In genomic region chr4:188086858-188087257, GRCh38 we compare ENCODE assay signal across 31 cellular contexts. TPM values are rescaled to one million over a fixed set of nuclear protein-coding genes. Genes with fewer than 3 reads are reported as not detected.
"Had no signal": no experiment of that assay in that cellular context is flagged by ENCODE, and none has a peak within 500 bp of the region (broad histone marks: within the 10 kb centered on the region; RNA-seq: fewer than 3 reads in every experiment).

No MANE protein-coding gene starts in this region.

- H3K4me1 Mint-ChIP-seq: stimulated activated effector memory CD8-positive, alpha-beta T cell treated with anti-CD3 and anti-CD28 coated beads, Interleukin-12 subunit alpha, Interleukin-12 subunit beta, amount 100 ng/mL, for 72 hours; stimulated activated memory B cell treated with anti-CD40 and anti-IgM and Interleukin-4, amounts not matched to agents 10 μg/mL and 1 μg/mL and 100 μg/mL, for 72 hours; stimulated activated naive B cell treated with anti-CD40 and anti-IgM and Interleukin-4, amounts not matched to agents 10 μg/mL and 1 μg/mL and 100 μg/mL, for 72 hours; stimulated activated naive CD8-positive, alpha-beta T cell treated with anti-CD3 and anti-CD28 coated beads, Interleukin-15, amount 100 ng/mL, for 72 hours had no signal

- ATAC-seq: stimulated activated effector memory CD8-positive, alpha-beta T cell treated with anti-CD3 and anti-CD28 coated beads, Interleukin-12 subunit alpha, Interleukin-12 subunit beta, amount 100 ng/mL, for 72 hours; stimulated activated memory B cell treated with anti-CD40 and anti-IgM and Interleukin-4, amounts not matched to agents 10 μg/mL and 1 μg/mL and 100 μg/mL, for 72 hours; stimulated activated naive B cell treated with anti-CD40 and anti-IgM and Interleukin-4, amounts not matched to agents 10 μg/mL and 1 μg/mL and 100 μg/mL, for 72 hours; stimulated activated naive CD8-positive, alpha-beta T cell treated with anti-CD3 and anti-CD28 coated beads, Interleukin-15, amount 100 ng/mL, for 72 hours; stimulated activated naive CD8-positive, alpha-beta T cell treated with anti-CD3 and anti-CD28 coated beads, Interleukin-15, Interleukin-2, amounts not matched to agents 100 U/mL and 50 U/mL, for 24 hours; upper lobe of right lung had no signal

- H3K27ac Mint-ChIP-seq: stimulated activated effector memory CD8-positive, alpha-beta T cell treated with anti-CD3 and anti-CD28 coated beads, Interleukin-12 subunit alpha, Interleukin-12 subunit beta, amount 100 ng/mL, for 72 hours; stimulated activated memory B cell treated with anti-CD40 and anti-IgM and Interleukin-4, amounts not matched to agents 10 μg/mL and 1 μg/mL and 100 μg/mL, for 72 hours; stimulated activated naive B cell treated with anti-CD40 and anti-IgM and Interleukin-4, amounts not matched to agents 10 μg/mL and 1 μg/mL and 100 μg/mL, for 72 hours; stimulated activated naive CD8-positive, alpha-beta T cell treated with anti-CD3 and anti-CD28 coated beads, Interleukin-15, amount 100 ng/mL, for 72 hours; stimulated activated naive CD8-positive, alpha-beta T cell treated with anti-CD3 and anti-CD28 coated beads, Interleukin-15, Interleukin-2, amounts not matched to agents 100 ng/mL and 50 ng/mL, for 24 hours; type B pancreatic cell had no signal

- H3K27me3 Mint-ChIP-seq: stimulated activated memory B cell treated with anti-CD40 and anti-IgM and Interleukin-4, amounts not matched to agents 10 μg/mL and 1 μg/mL and 100 μg/mL, for 72 hours; stimulated activated naive B cell treated with anti-CD40 and anti-IgM and Interleukin-4, amounts not matched to agents 10 μg/mL and 1 μg/mL and 100 μg/mL, for 72 hours; stimulated activated naive CD8-positive, alpha-beta T cell treated with anti-CD3 and anti-CD28 coated beads, Interleukin-15, amount 100 ng/mL, for 72 hours; stimulated activated naive CD8-positive, alpha-beta T cell treated with anti-CD3 and anti-CD28 coated beads, Interleukin-15, Interleukin-2, amounts not matched to agents 100 ng/mL and 50 ng/mL, for 24 hours; type B pancreatic cell had no signal

- H3K36me3 Mint-ChIP-seq: stimulated activated memory B cell treated with anti-CD40 and anti-IgM and Interleukin-4, amounts not matched to agents 10 μg/mL and 1 μg/mL and 100 μg/mL, for 72 hours; stimulated activated naive B cell treated with anti-CD40 and anti-IgM and Interleukin-4, amounts not matched to agents 10 μg/mL and 1 μg/mL and 100 μg/mL, for 72 hours; type B pancreatic cell had no signal

- DNase-seq: stimulated activated CD4-positive, alpha-beta T cell treated with anti-CD3 and anti-CD28 coated beads, Interleukin-2, amount 100 ng/mL, for 48 hours; stimulated activated CD4-positive, alpha-beta T cell treated with anti-CD3 and anti-CD28 coated beads, Interleukin-4, amount 100 ng/mL, for 1 hour; stimulated activated CD4-positive, alpha-beta T cell treated with anti-CD3 and anti-CD28 coated beads, Interleukin-4, amount 100 ng/mL, for 24 hours; stimulated activated CD4-positive, alpha-beta T cell treated with anti-CD3 and anti-CD28 coated beads, Interleukin-4, amount 100 ng/mL, for 4 hours; stimulated activated CD8-positive, alpha-beta memory T cell treated with anti-CD3 and anti-CD28 coated beads, Interleukin-4, amount 100 ng/mL, for 48 hours; stimulated activated naive B cell treated with anti-CD40 and anti-IgM and Interleukin-4, amounts not matched to agents 10 μg/mL and 1 μg/mL and 100 μg/mL, for 72 hours; stimulated activated naive CD4-positive, alpha-beta T cell; stimulated activated naive CD8-positive, alpha-beta T cell treated with anti-CD3 and anti-CD28 coated beads, Interleukin-15, amount 100 ng/mL, for 72 hours; stimulated activated naive CD8-positive, alpha-beta T cell treated with anti-CD3 and anti-CD28 coated beads, Interleukin-15, Interleukin-2, amounts not matched to agents 100 U/mL and 50 U/mL, for 24 hours; stomach; substantia nigra; testis; thyroid gland; tibial artery; transverse colon; trophoblast cell; upper lobe of left lung; upper lobe of right lung; uterus had no signal

- H3K4me3 Mint-ChIP-seq: stimulated activated effector memory CD8-positive, alpha-beta T cell treated with anti-CD3 and anti-CD28 coated beads, Interleukin-12 subunit alpha, Interleukin-12 subunit beta, amount 100 ng/mL, for 72 hours; stimulated activated memory B cell treated with anti-CD40 and anti-IgM and Interleukin-4, amounts not matched to agents 10 μg/mL and 1 μg/mL and 100 μg/mL, for 72 hours; stimulated activated naive B cell treated with anti-CD40 and anti-IgM and Interleukin-4, amounts not matched to agents 10 μg/mL and 1 μg/mL and 100 μg/mL, for 72 hours; stimulated activated naive CD8-positive, alpha-beta T cell treated with anti-CD3 and anti-CD28 coated beads, Interleukin-15, amount 100 ng/mL, for 72 hours; stimulated activated naive CD8-positive, alpha-beta T cell treated with anti-CD3 and anti-CD28 coated beads, Interleukin-15, Interleukin-2, amounts not matched to agents 100 ng/mL and 50 ng/mL, for 24 hours; type B pancreatic cell had no signal

RNA-seq across cellular contexts. Expression of gene TRIML2, which starts 22.5 kb away (rescaled TPM):
- total RNA-seq: stomach, subcutaneous adipose tissue, suprapubic skin, temporal lobe, thoracic aorta, thyroid gland, tibial nerve, transverse colon, upper lobe of left lung, upper lobe of right lung, ureter, urinary bladder, uterus, vagina had no signal

RNA-seq across cellular contexts. Expression of gene TRIML1, which starts 52.4 kb away (rescaled TPM):
- total RNA-seq: stomach, subcutaneous adipose tissue, suprapubic skin, temporal lobe, thoracic aorta, thyroid gland, tibial nerve, transverse colon, upper lobe of left lung, upper lobe of right lung, ureter, urinary bladder, uterus, vagina had no signal
